Comparison of ENCODE assay signal across 9 cellular contexts in the genomic region with DNA sequence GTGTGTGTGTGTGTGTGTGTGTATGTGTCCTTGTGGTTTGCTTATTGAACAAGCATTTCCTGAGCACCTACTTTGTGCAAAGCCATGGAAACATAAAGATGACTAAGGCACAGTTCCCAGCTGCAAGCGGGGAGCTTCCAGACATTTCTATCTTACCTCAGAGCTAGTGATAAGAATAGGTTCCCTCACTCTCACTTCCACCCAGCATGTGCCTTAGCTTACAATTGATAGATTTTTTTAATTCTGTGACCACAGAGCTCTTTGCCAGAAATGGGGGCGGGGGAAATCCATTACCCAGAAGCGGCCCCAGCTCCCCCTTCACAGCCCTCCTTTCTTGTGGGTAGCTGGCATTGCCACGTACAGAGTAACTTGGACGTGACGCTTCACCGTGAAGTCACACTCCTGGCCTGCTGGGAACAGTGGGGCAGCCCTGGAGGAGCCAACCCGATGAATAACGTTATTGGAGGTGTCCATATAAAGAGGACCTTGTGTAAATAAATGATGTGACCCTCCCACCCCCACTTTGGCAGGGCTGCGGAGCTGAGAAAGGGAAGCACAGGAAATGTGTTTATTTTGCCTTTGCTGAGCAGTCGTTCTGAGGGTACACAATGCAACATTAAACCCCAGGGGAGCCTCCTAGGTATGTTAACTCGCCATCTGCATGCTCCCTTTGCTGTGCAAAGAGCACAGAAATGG.
DNase-seq lines count a peak whose midpoint lies in the region; ATAC-seq and TF ChIP-seq lines count a peak whose summit lies in the region.
"Had no signal": no experiment of that assay in that cellular context is flagged by ENCODE, and none has a peak within 500 bp of the region (broad histone marks: within the 10 kb centered on the region; RNA-seq: fewer than 3 reads in every experiment).

No MANE protein-coding gene starts in this region.

- H3K9me3 ChIP-seq in aorta (ENCODE audit: control insufficient read depth, low read length) = no peaks in the 10 kb centered on the region
- H3K9me3 ChIP-seq in esophagus muscularis mucosa = no peaks in the 10 kb centered on the region
- H3K9me3 ChIP-seq in uterus = no peaks in the 10 kb centered on the region

- peak overlapping the region; percentile 85 for H3K27ac Mint-ChIP-seq in activated T-helper 17 cell treated with anti-CD3 and anti-CD28 coated beads, Interleukin-2, amount 50 U/mL, for 72 hours
- H3K27ac Mint-ChIP-seq: nephron had no signal

- no peak for TF ChIP-seq POLR2A in esophagus muscularis mucosa (IDR thresholded peaks at IDR 0.05; ENCODE audit: low read depth)
- no peak for TF ChIP-seq POLR2A in uterus (IDR thresholded peaks at IDR 0.05)

- H3K4me1 ChIP-seq in aorta (ENCODE audit: control insufficient read depth in 1 of 2, insufficient read depth in 2 of 2, low read length in 2 of 2) (no peaks in the 10 kb centered on the region), esophagus muscularis mucosa (peaks cover 0 to 16% (median 11%) of the 10 kb centered on the region in 4 donors), uterus (no peaks in the 10 kb centered on the region)

- ATAC-seq in HG02885 (IDR thresholded peaks at IDR 0.05; ENCODE audit: poor library complexity, unreplicated experiment) (peak; percentile 57), aorta (ENCODE audit: low FRiP score) (peak; percentile 81)
- ATAC-seq in activated T-helper 17 cell treated with anti-CD3 and anti-CD28 coated beads, Interleukin-2, amount 50 U/mL, for 72 hours (replicated peaks) = peak; percentile 89

- H3K4me3 Mint-ChIP-seq in activated T-helper 17 cell treated with anti-CD3 and anti-CD28 coated beads, Interleukin-2, amount 50 U/mL, for 72 hours = peak overlapping the region; percentile 77
- H3K4me3 Mint-ChIP-seq: nephron had no signal

- 3 to 4% methylated on average over 12 of the region's 12 CpGs for WGBS in aorta, 2 donors
- 26% methylated on average over 12 of the region's 12 CpGs for WGBS in esophagus muscularis mucosa

- H3K36me3 ChIP-seq in GM06990 (ENCODE audit: control insufficient read depth, insufficient read depth, low read length) (no peaks in the 10 kb centered on the region), aorta (ENCODE audit: control insufficient read depth in 1 of 2, insufficient read depth in 2 of 2, low read length in 1 of 2) (no peaks in the 10 kb centered on the region), esophagus muscularis mucosa (no peaks in the 10 kb centered on the region), uterus (no peaks in the 10 kb centered on the region)

- no peak for TF ChIP-seq EP300 in esophagus muscularis mucosa (IDR thresholded peaks at IDR 0.05)

- TF ChIP-seq CTCF in GM06990 (IDR thresholded peaks at IDR 0.05; ENCODE audit: insufficient read depth, low read length, poor library complexity, severe bottlenecking) (no peak), esophagus muscularis mucosa (IDR thresholded peaks at IDR 0.05) (no peak), uterus (IDR thresholded peaks at IDR 0.05) (no peak)

- H3K27me3 ChIP-seq in GM06990 (replicated peaks; ENCODE audit: control insufficient read depth, insufficient read depth, low read length) (no peaks in the 10 kb centered on the region), aorta (ENCODE audit: control insufficient read depth in 1 of 2, insufficient read depth in 2 of 2, low read length in 1 of 2) (no peaks in the 10 kb centered on the region), esophagus muscularis mucosa (no peaks in the 10 kb centered on the region), uterus (no peaks in the 10 kb centered on the region)

- H3K9me3 Mint-ChIP-seq in activated T-helper 17 cell treated with anti-CD3 and anti-CD28 coated beads, Interleukin-2, amount 50 U/mL, for 72 hours = peaks cover 4% of the 10 kb centered on the region

- peaks cover 61% of the 10 kb centered on the region for H3K4me1 Mint-ChIP-seq in activated T-helper 17 cell treated with anti-CD3 and anti-CD28 coated beads, Interleukin-2, amount 50 U/mL, for 72 hours

- peak overlapping the region in 1 of 2 donors; percentile 4 for H3K27ac ChIP-seq in aorta (ENCODE audit: low read depth in 1 of 2, low read length in 2 of 2)
- no peak overlapping the region for H3K27ac ChIP-seq in esophagus muscularis mucosa (replicated peaks in 1 of 4)
- H3K27ac ChIP-seq in uterus = no peak overlapping the region

- peak; percentile 63 for DNase-seq in GM06990 (ENCODE audit: extremely low read depth, insufficient read length)
- DNase-seq in NCI-H774 (lab: John Stamatoyannopoulos, UW) = peak; percentile 19
- peak; percentile 24 for DNase-seq in myocyte (ENCODE audit: low read depth)
- DNase-seq in aorta = peak; percentile 76 to 86
- DNase-seq in esophagus muscularis mucosa (ENCODE audit: extremely low spot score) = no peak
- DNase-seq in uterus = no peak

- H3K27me3 Mint-ChIP-seq in activated T-helper 17 cell treated with anti-CD3 and anti-CD28 coated beads, Interleukin-2, amount 50 U/mL, for 72 hours = no peaks in the 10 kb centered on the region

- intact Hi-C loops in aorta (cut with DNase I) = loop anchor here in 1 of 2 donors (5.0 kb wide), 1 partner anchor 238 kb away; the partner anchor contains the start of gene CHST11
- intact Hi-C loops in esophagus muscularis mucosa (cut with DNase I) = no loop called here
- intact Hi-C loops in uterus (cut with DNase I; ENCODE audit: low total_unique reads) = no loop called here

- H3K4me3 ChIP-seq in GM06990 (replicated peaks; ENCODE audit: low read depth, low read length) (no peak overlapping the region), aorta (ENCODE audit: low read length in 2 of 2) (no peak overlapping the region), esophagus muscularis mucosa (no peak overlapping the region), uterus (no peak overlapping the region)

- H3K36me3 Mint-ChIP-seq in activated T-helper 17 cell treated with anti-CD3 and anti-CD28 coated beads, Interleukin-2, amount 50 U/mL, for 72 hours (ENCODE audit: low read depth) = peaks cover 28% of the 10 kb centered on the region

Comparison
In these comparisons a context has a peak if more than half of its experiments do, and no peak if none do; other contexts are left out.
1. DNase-seq: peak in GM06990 (single experiment), NCI-H774 (single experiment), myocyte (single experiment) and aorta (2 of 2); none in esophagus muscularis mucosa (single experiment) and uterus (0 of 2).
2. Peak in every context shown above with its lines, with median percentiles within 50 percentile points of each other: ATAC-seq.